27 cellular contexts compared by ENCODE assay signal in the genomic region with DNA sequence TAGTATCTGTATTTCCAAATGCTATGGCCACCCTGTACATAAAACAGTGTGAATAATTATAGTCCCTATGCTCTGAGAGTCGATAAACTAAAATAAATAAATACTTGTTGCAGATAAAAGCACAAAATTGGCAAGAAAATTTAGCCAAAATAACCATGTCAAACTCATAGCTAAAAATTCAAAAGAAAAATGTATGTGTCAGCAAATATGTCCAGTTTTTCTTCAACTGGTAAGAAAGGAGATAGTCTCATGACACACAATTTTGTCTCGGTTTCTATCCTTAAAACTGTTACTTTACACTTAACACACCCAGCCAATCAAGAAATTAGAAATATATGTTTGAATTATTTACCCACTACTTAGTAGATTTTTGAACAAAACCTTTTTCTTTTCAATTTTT.
"Had no signal": no experiment of that assay in that cellular context is flagged by ENCODE, and none has a peak within 500 bp of the region (broad histone marks: within the 10 kb centered on the region; RNA-seq: fewer than 3 reads in every experiment).

No MANE protein-coding gene starts in this region.

- H3K9me3 ChIP-seq: neutrophil, ovary, psoas muscle, thoracic aorta, thyroid gland, tibial nerve, upper lobe of left lung, vagina had no signal

- FAIRE-seq: urothelium cell line had no signal

- H2AFZ ChIP-seq: parathyroid adenoma had no signal

- H3K27ac ChIP-seq: neutrophil, ovary, parathyroid adenoma, psoas muscle, skin epidermis, stomach, thoracic aorta, thyroid gland, tibial nerve, upper lobe of left lung, vagina had no signal

- DNase-seq: naive thymus-derived CD8-positive, alpha-beta T cell; nephron progenitor cell; nucleus accumbens; ovary; posterior cingulate gyrus; psoas muscle; right cardiac atrium; stimulated activated CD4-positive, alpha-beta T cell treated with anti-CD3 and anti-CD28 coated beads, Interleukin-15, amount 100 ng/mL, for 24 hours; stimulated activated CD4-positive, alpha-beta T cell treated with anti-CD3 and anti-CD28 coated beads, Interleukin-2, amount 100 ng/mL, for 24 hours; stimulated activated CD4-positive, alpha-beta T cell treated with anti-CD3 and anti-CD28 coated beads, Interleukin-2, amount 100 ng/mL, for 48 hours; stimulated activated CD4-positive, alpha-beta T cell treated with anti-CD3 and anti-CD28 coated beads, Interleukin-4, amount 100 ng/mL, for 24 hours; stimulated activated naive B cell treated with anti-CD40 and anti-IgM and Interleukin-4, amounts not matched to agents 10 μg/mL and 1 μg/mL and 100 μg/mL, for 72 hours; stimulated activated naive CD4-positive, alpha-beta T cell treated with Interleukin-2 at 50 U/mL for 16 hours; stomach; thyroid gland; trophoblast cell; upper lobe of left lung had no signal

- H3K79me2 ChIP-seq: parathyroid adenoma had no signal

- ATAC-seq: naive thymus-derived CD8-positive, alpha-beta T cell; natural killer cell treated with Interleukin-12 subunit alpha and Interleukin-12 subunit beta and Interleukin-15 and Interleukin-18, amount 100 ng/mL, for 72 hours; psoas muscle; right cardiac atrium; sciatic nerve; stimulated activated effector memory CD8-positive, alpha-beta T cell treated with anti-CD3 and anti-CD28 coated beads, Interleukin-12 subunit alpha, Interleukin-12 subunit beta, amount 100 ng/mL, for 72 hours; stimulated activated naive B cell treated with anti-CD40 and anti-IgM and Interleukin-4, amounts not matched to agents 10 μg/mL and 1 μg/mL and 100 μg/mL, for 72 hours had no signal

- H3K4me3 ChIP-seq: ovary, psoas muscle, skin epidermis, stomach, thoracic aorta, thyroid gland, tibial nerve, upper lobe of left lung, vagina had no signal

- H3K27me3 ChIP-seq: neutrophil, ovary, stomach, thyroid gland, tibial nerve, upper lobe of left lung, vagina had no signal

- H3K9ac ChIP-seq: parathyroid adenoma had no signal

- H3K36me3 ChIP-seq: neutrophil, ovary, stomach, thoracic aorta, thyroid gland, tibial nerve, upper lobe of left lung, vagina had no signal

- H3K4me1 ChIP-seq: parathyroid adenoma, psoas muscle, stomach, upper lobe of left lung, vagina had no signal
